Comparison of ENCODE assay signal across 19 cellular contexts in the genomic region with DNA sequence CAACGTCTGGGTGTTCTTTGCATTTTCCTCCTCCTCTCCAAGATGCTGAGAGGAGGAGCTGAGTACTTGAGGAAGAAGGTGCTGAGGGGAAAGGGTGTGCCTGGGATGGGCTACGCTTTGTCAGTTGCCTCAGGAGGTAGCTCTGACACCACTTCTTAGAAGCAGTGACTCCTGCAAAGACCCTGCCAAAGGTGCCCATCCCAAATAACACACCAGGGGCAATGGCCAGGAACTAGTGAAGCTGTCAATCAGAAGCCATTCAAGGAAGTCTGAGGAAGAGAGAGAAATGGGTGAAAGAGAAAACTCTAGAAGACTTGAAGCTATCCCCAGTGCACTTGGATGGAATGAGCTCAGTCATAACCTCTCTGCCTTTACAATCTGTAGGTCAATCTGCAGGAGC.
DNase-seq lines count a peak whose midpoint lies in the region; ATAC-seq and TF ChIP-seq lines count a peak whose summit lies in the region.
"Had no signal": no experiment of that assay in that cellular context is flagged by ENCODE, and none has a peak within 500 bp of the region (broad histone marks: within the 10 kb centered on the region; RNA-seq: fewer than 3 reads in every experiment).

No MANE protein-coding gene starts in this region.

- no peak overlapping the region for H4K91ac ChIP-seq in IMR-90 (ENCODE audit: insufficient read depth, low read depth, low read length)

- no peak overlapping the region for H2AK9ac ChIP-seq in IMR-90 (replicated peaks; ENCODE audit: low read depth, low read length, poor library complexity)

- no peak overlapping the region for H2BK5ac ChIP-seq in IMR-90 (ENCODE audit: low read depth, low read length, poor library complexity, severe bottlenecking)

- CTCF ChIA-PET in activated CD8-positive, alpha-beta memory T cell treated with anti-CD3 and anti-CD28 coated beads, Interleukin-2, amount 10 ng/mL, durations not matched to agents 7 days and 5 days (lab: Charles Lee): interaction anchor here (0.8 to 2.5 kb wide), 9 partner anchors 10 to 281 kb away, joined by 3 to 8 read pairs (median 4); no protein-coding TSS in a partner anchor
- CTCF ChIA-PET in IMR-90 (lab: Yijun Ruan, JAX) (no interaction called here), MCF 10A (lab: Yijun Ruan, JAX) (interaction anchor here (0.7 to 0.9 kb wide), 2 partner anchors 33 to 460 kb away, joined by 3 read pairs; no protein-coding TSS in a partner anchor)

- no peak for TF ChIP-seq POLR2A in IMR-90 (IDR thresholded peaks at IDR 0.05; ENCODE audit: low read depth, low read length)

- H3K36me3 ChIP-seq in IMR-90 (ENCODE audit: control insufficient read depth, insufficient read depth, low read length): peaks cover 22% of the 10 kb centered on the region
- H3K36me3 ChIP-seq: BLaER1, neural progenitor cell, uterus had no signal

- H3K56ac ChIP-seq in IMR-90 (ENCODE audit: extremely low read depth, insufficient read depth, low read length): no peak overlapping the region

- H3K14ac ChIP-seq in IMR-90 (replicated peaks; ENCODE audit: low read depth, low read length): 0 out of 2 replicates have a peak overlapping the region, but pooled peaks have one; percentile 33

- peaks cover 7% of the 10 kb centered on the region for H3K9me3 ChIP-seq in IMR-90 (ENCODE audit: control insufficient read depth, insufficient read depth, low read length)
- H3K9me3 ChIP-seq: ascending aorta, sigmoid colon, uterus had no signal

- no peak for TF ChIP-seq CTCF in IMR-90 (conservative IDR thresholded peaks at IDR 0.05; ENCODE audit: low read depth, low read length)
- TF ChIP-seq CTCF in natural killer cell (IDR thresholded peaks at IDR 0.05): no peak
- no peak for TF ChIP-seq CTCF in MCF 10A (IDR thresholded peaks at IDR 0.05; ENCODE audit: unreplicated experiment)

- POLR2A ChIA-PET in IMR-90 (lab: Charles Lee; ENCODE audit: unreplicated experiment) (no interaction called here), MCF 10A (lab: Yijun Ruan, JAX) (interaction anchor here (0.6 to 1.1 kb wide), 2 partner anchors 26 to 34 kb away, joined by 3 to 7 read pairs; no protein-coding TSS in a partner anchor)

- WGBS in IMR-90 (ENCODE audit: extremely low coverage in 2 of 2, insufficient read length in 1 of 2), 2 experiments: no CpG with 5 or more reads among the region's 2 CpGs

- no peak overlapping the region for H4K8ac ChIP-seq in IMR-90 (ENCODE audit: low read depth in 2 of 2, low read length in 2 of 2)

- peaks cover 0 to 3% of the 10 kb centered on the region in 2 experiments; a peak in 2 of 4 replicates for H3K79me1 ChIP-seq in IMR-90 (ENCODE audit: low read depth in 1 of 2, low read length in 2 of 2)

- H3K9me1 ChIP-seq in IMR-90 (ENCODE audit: insufficient read depth, low read length): no peaks in the 10 kb centered on the region

- H3K23ac ChIP-seq in IMR-90 (ENCODE audit: low read depth, low read length): no peak overlapping the region

- H3K36me3 Mint-ChIP-seq in activated CD8-positive, alpha-beta memory T cell treated with anti-CD3 and anti-CD28 coated beads, Interleukin-2, amount 10 ng/mL, durations not matched to agents 7 days and 5 days: peaks cover 67% of the 10 kb centered on the region
- peaks cover 6 to 37% of the 10 kb centered on the region in 2 donors for H3K36me3 Mint-ChIP-seq in activated naive CD4-positive, alpha-beta T cell treated with anti-CD3 and anti-CD28 coated beads, Interleukin-2, amount 50 U/mL, for 72 hours
- H3K36me3 Mint-ChIP-seq in natural killer cell: no peaks in the 10 kb centered on the region
- H3K36me3 Mint-ChIP-seq in MCF 10A (ENCODE audit: insufficient read depth, unreplicated experiment): no peaks in the 10 kb centered on the region

- H3K9me3 Mint-ChIP-seq in activated CD8-positive, alpha-beta memory T cell treated with anti-CD3 and anti-CD28 coated beads, Interleukin-2, amount 10 ng/mL, durations not matched to agents 7 days and 5 days (ENCODE audit: low read depth): no peaks in the 10 kb centered on the region
- no peaks in the 10 kb centered on the region for H3K9me3 Mint-ChIP-seq in activated naive CD4-positive, alpha-beta T cell treated with anti-CD3 and anti-CD28 coated beads, Interleukin-2, amount 50 U/mL, for 72 hours
- H3K9me3 Mint-ChIP-seq in natural killer cell (peaks cover 0 to 2% of the 10 kb centered on the region in 2 donors), MCF 10A (ENCODE audit: unreplicated experiment) (no peaks in the 10 kb centered on the region)

- peaks cover 84% of the 10 kb centered on the region for H3K4me1 Mint-ChIP-seq in activated CD8-positive, alpha-beta memory T cell treated with anti-CD3 and anti-CD28 coated beads, Interleukin-2, amount 10 ng/mL, durations not matched to agents 7 days and 5 days
- H3K4me1 Mint-ChIP-seq in natural killer cell: peaks cover 35 to 44% of the 10 kb centered on the region in 2 donors
- no peaks in the 10 kb centered on the region for H3K4me1 Mint-ChIP-seq in MCF 10A (ENCODE audit: insufficient read depth, unreplicated experiment)
- H3K4me1 Mint-ChIP-seq: neural progenitor cell had no signal

- no peak overlapping the region for H3K9ac ChIP-seq in IMR-90 (ENCODE audit: low read depth, low read length)
- H3K9ac ChIP-seq: BLaER1, neural progenitor cell had no signal

- H3K27me3 Mint-ChIP-seq in activated CD8-positive, alpha-beta memory T cell treated with anti-CD3 and anti-CD28 coated beads, Interleukin-2, amount 10 ng/mL, durations not matched to agents 7 days and 5 days: no peaks in the 10 kb centered on the region
- no peaks in the 10 kb centered on the region for H3K27me3 Mint-ChIP-seq in natural killer cell (ENCODE audit: low read depth in 2 of 2)
- H3K27me3 Mint-ChIP-seq in MCF 10A (ENCODE audit: insufficient read depth, unreplicated experiment): no peaks in the 10 kb centered on the region

- H3K4me3 ChIP-seq in IMR-90 (ENCODE audit: insufficient read depth, low read depth, low read length): no peak overlapping the region
- H3K4me3 ChIP-seq: ascending aorta, BLaER1, left lung, neural progenitor cell, sigmoid colon, uterus had no signal

- no peaks in the 10 kb centered on the region for H4K20me1 ChIP-seq in IMR-90 (ENCODE audit: insufficient read depth, low read length)
- H4K20me1 ChIP-seq: BLaER1 had no signal

- intact Hi-C loops in IMR-90 (cut with micrococcal nuclease): no loop called here
- intact Hi-C loops in natural killer cell (cut with micrococcal nuclease): loop anchor here (2.0 to 5.0 kb wide), 3 partner anchors 43 to 282 kb away; a partner anchor contains a TSS
- intact Hi-C loops in MCF 10A (cut with micrococcal nuclease): no loop called here

- peak overlapping the region; percentile 25 for H3K4me3 Mint-ChIP-seq in activated CD8-positive, alpha-beta memory T cell treated with anti-CD3 and anti-CD28 coated beads, Interleukin-2, amount 10 ng/mL, durations not matched to agents 7 days and 5 days
- no peak overlapping the region for H3K4me3 Mint-ChIP-seq in natural killer cell
- no peak overlapping the region for H3K4me3 Mint-ChIP-seq in MCF 10A (ENCODE audit: unreplicated experiment)
- H3K4me3 Mint-ChIP-seq: neural progenitor cell had no signal

- no peaks in the 10 kb centered on the region for H3K27me3 ChIP-seq in IMR-90 (ENCODE audit: control insufficient read depth, insufficient read depth, low read length)
- H3K27me3 ChIP-seq: ascending aorta, BLaER1, foreskin keratinocyte, left lung, neural progenitor cell, sigmoid colon, uterus had no signal

- H3K27ac ChIP-seq in IMR-90 (ENCODE audit: insufficient read depth, low read length): no peak overlapping the region
- H3K27ac ChIP-seq: ascending aorta, BLaER1, foreskin keratinocyte, left lung, neural progenitor cell, sigmoid colon, uterus had no signal

- H2BK120ac ChIP-seq in IMR-90 (ENCODE audit: low read depth, low read length): no peak overlapping the region

- H2BK15ac ChIP-seq in IMR-90 (ENCODE audit: low read depth, low read length): no peak overlapping the region

- peaks cover 1% of the 10 kb centered on the region for H3K4me1 ChIP-seq in IMR-90 (ENCODE audit: control insufficient read depth, insufficient read depth, low read length)
- H3K4me1 ChIP-seq: ascending aorta, foreskin keratinocyte, neural progenitor cell, sigmoid colon, uterus had no signal

- TF ChIP-seq RAD21 in IMR-90 (IDR thresholded peaks at IDR 0.05; ENCODE audit: low read length): no peak

- peak overlapping the region; percentile 91 for H3K27ac Mint-ChIP-seq in activated CD8-positive, alpha-beta memory T cell treated with anti-CD3 and anti-CD28 coated beads, Interleukin-2, amount 10 ng/mL, durations not matched to agents 7 days and 5 days
- H3K27ac Mint-ChIP-seq in activated naive CD4-positive, alpha-beta T cell treated with anti-CD3 and anti-CD28 coated beads, Interleukin-2, amount 50 U/mL, for 72 hours: peak overlapping the region; percentile 75 to 85
- H3K27ac Mint-ChIP-seq in natural killer cell (peak overlapping the region; percentile 82 to 91), MCF 10A (ENCODE audit: low read depth, unreplicated experiment) (no peak overlapping the region)
- H3K27ac Mint-ChIP-seq: neural progenitor cell had no signal

- H3K4ac ChIP-seq in IMR-90 (ENCODE audit: low read depth, low read length): no peak overlapping the region

- no peak overlapping the region for H2AFZ ChIP-seq in IMR-90 (replicated peaks; ENCODE audit: low read length, poor library complexity)
- H2AFZ ChIP-seq: neural progenitor cell had no signal

- dilution Hi-C loops in IMR-90 (cut with HindIII; ENCODE audit: low sequenced_read_pairs, unreplicated experiment): no loop called here

- H2BK20ac ChIP-seq in IMR-90 (ENCODE audit: low read depth, low read length): no peak overlapping the region

- no peak for ATAC-seq in activated CD8-positive, alpha-beta memory T cell treated with anti-CD3 and anti-CD28 coated beads, Interleukin-2, amount 10 ng/mL, durations not matched to agents 7 days and 5 days
- no peak for ATAC-seq in IMR-90 (ENCODE audit: low read depth)
- no peak for ATAC-seq in activated naive CD4-positive, alpha-beta T cell treated with anti-CD3 and anti-CD28 coated beads, Interleukin-2, amount 50 U/mL, for 72 hours
- ATAC-seq in natural killer cell: no peak
- ATAC-seq: foreskin keratinocyte, left lung had no signal

- DNase-seq in activated CD8-positive, alpha-beta memory T cell treated with anti-CD3 and anti-CD28 coated beads, Interleukin-2, amount 10 ng/mL, durations not matched to agents 7 days and 5 days: no peak
- no peak for DNase-seq in activated CD8-positive, alpha-beta memory T cell treated with anti-CD3 and anti-CD28 coated beads, Interleukin-2, amount 50 U/mL, for 4 hours
- no peak for DNase-seq in IMR-90
- DNase-seq in activated naive CD4-positive, alpha-beta T cell treated with anti-CD3 and anti-CD28 coated beads, Interleukin-2, amount 50 U/mL, for 72 hours (ENCODE audit: low spot score in 2 of 2): no peak
- no peak for DNase-seq in natural killer cell
- no peak for DNase-seq in NCI-H446 treated with DMSO at 0.1 percent for 48 hours (lab: John Stamatoyannopoulos, UW)
- no peak for DNase-seq in KG1 (lab: John Stamatoyannopoulos, UW)
- no peak for DNase-seq in MCF 10A (ENCODE audit: unreplicated experiment)
- DNase-seq: activated effector memory CD4-positive, alpha-beta T cell treated with anti-CD3 and anti-CD28 coated beads, Interleukin-2, amount 50 U/mL, for 16 hours; foreskin keratinocyte; GOT3; left lung; NCI-H1417 treated with DMSO at 0.1 percent for 48 hours; NCI-H524; sigmoid colon; uterus had no signal

- BruUV-seq in IMR-90 (replicated peaks; lab: Mats Ljungman, UMichigan) (no TSS peak), MCF 10A (replicated peaks; lab: Mats Ljungman, UMichigan) (no TSS peak)

- in situ Hi-C loops in IMR-90 (cut with MboI; ENCODE audit: low sequenced_read_pairs): no loop called here

- no peak overlapping the region for H3K4me2 ChIP-seq in IMR-90 (ENCODE audit: low read depth, low read length)
- H3K4me2 ChIP-seq: BLaER1, neural progenitor cell had no signal

- no peak overlapping the region for H3K18ac ChIP-seq in IMR-90 (ENCODE audit: low read depth, low read length)

- no peak overlapping the region; the same call in 1 of the 2 replicates for H4K5ac ChIP-seq in IMR-90 (ENCODE audit: low read depth, low read length)

- no peak overlapping the region for H2AK5ac ChIP-seq in IMR-90 (ENCODE audit: low read depth, low read length)
